36 cellular contexts compared by ENCODE assay signal in genomic region chr3:98550833-98551232, GRCh38. TPM values are rescaled to one million over a fixed set of nuclear protein-coding genes. Genes with fewer than 3 reads are reported as not detected.
DNase-seq lines count a peak whose midpoint lies in the region; ATAC-seq, FAIRE-seq and TF ChIP-seq lines count a peak whose summit lies in the region.
"Had no signal": no experiment of that assay in that cellular context is flagged by ENCODE, and none has a peak within 500 bp of the region (broad histone marks: within the 10 kb centered on the region; RNA-seq: fewer than 3 reads in every experiment).

No MANE protein-coding gene starts in this region.

- intact Hi-C loops in CD4-positive, alpha-beta memory T cell (cut with micrococcal nuclease): no loop called here

- peak overlapping the region in 6 of 7 donors; percentile 30 to 97 (median 53) for H3K27ac Mint-ChIP-seq in CD4-positive, alpha-beta memory T cell
- peak overlapping the region; percentile 34 to 92 (median 86) for H3K27ac Mint-ChIP-seq in CD8-positive, alpha-beta memory T cell
- H3K27ac Mint-ChIP-seq in activated naive CD8-positive, alpha-beta T cell treated with anti-CD3 and anti-CD28 coated beads, Interleukin-2, amount 10 ng/mL, durations not matched to agents 7 days and 5 days: peak overlapping the region; percentile 93
- no peak overlapping the region for H3K27ac Mint-ChIP-seq in nephron progenitor cell
- H3K27ac Mint-ChIP-seq: nephron; stimulated activated naive B cell treated with anti-CD40 and anti-IgM and Interleukin-4, amounts not matched to agents 10 μg/mL and 1 μg/mL and 100 μg/mL, for 72 hours had no signal

- no peaks in the 10 kb centered on the region for H3K36me3 ChIP-seq in CD4-positive, alpha-beta memory T cell (ENCODE audit: insufficient read depth, low read length)
- no peaks in the 10 kb centered on the region for H3K36me3 ChIP-seq in CD8-positive, alpha-beta memory T cell (ENCODE audit: insufficient read depth, low read length)
- H3K36me3 ChIP-seq: BLaER1, breast epithelium, colonic mucosa, MG63, upper lobe of right lung had no signal

- CTCF ChIA-PET in CD4-positive, alpha-beta memory T cell (lab: Charles Lee; ENCODE audit: partially characterized antibody): interaction anchor here (1.3 to 3.2 kb wide), 4 partner anchors 13 to 28 kb away, joined by 4 to 13 read pairs (median 8); partner anchors contain the start of gene CLDND1
- CTCF ChIA-PET in CD8-positive, alpha-beta memory T cell (lab: Charles Lee): no interaction called here

- H3K36me3 Mint-ChIP-seq in CD4-positive, alpha-beta memory T cell: peaks cover 0 to 4% of the 10 kb centered on the region in 2 donors
- peaks cover 0 to 6% (median 3%) of the 10 kb centered on the region in 3 donors for H3K36me3 Mint-ChIP-seq in CD8-positive, alpha-beta memory T cell
- peaks cover 55% of the 10 kb centered on the region for H3K36me3 Mint-ChIP-seq in activated naive CD8-positive, alpha-beta T cell treated with anti-CD3 and anti-CD28 coated beads, Interleukin-2, amount 10 ng/mL, durations not matched to agents 7 days and 5 days
- no peaks in the 10 kb centered on the region for H3K36me3 Mint-ChIP-seq in nephron progenitor cell (ENCODE audit: low read depth)

- peak overlapping the region in 1 of 8 donors; percentile 20 for H3K4me3 Mint-ChIP-seq in CD4-positive, alpha-beta memory T cell
- H3K4me3 Mint-ChIP-seq in CD8-positive, alpha-beta memory T cell: peak overlapping the region in 3 of 7 donors; percentile 11 to 30 (median 18)
- H3K4me3 Mint-ChIP-seq in activated naive CD8-positive, alpha-beta T cell treated with anti-CD3 and anti-CD28 coated beads, Interleukin-2, amount 10 ng/mL, durations not matched to agents 7 days and 5 days: peak overlapping the region; percentile 28
- no peak overlapping the region for H3K4me3 Mint-ChIP-seq in nephron progenitor cell
- H3K4me3 Mint-ChIP-seq: H9; nephron; stimulated activated naive B cell treated with anti-CD40 and anti-IgM and Interleukin-4, amounts not matched to agents 10 μg/mL and 1 μg/mL and 100 μg/mL, for 72 hours had no signal

- H3K27me3 Mint-ChIP-seq in CD4-positive, alpha-beta memory T cell: no peaks in the 10 kb centered on the region
- no peaks in the 10 kb centered on the region for H3K27me3 Mint-ChIP-seq in CD8-positive, alpha-beta memory T cell
- no peaks in the 10 kb centered on the region for H3K27me3 Mint-ChIP-seq in activated naive CD8-positive, alpha-beta T cell treated with anti-CD3 and anti-CD28 coated beads, Interleukin-2, amount 10 ng/mL, durations not matched to agents 7 days and 5 days
- peaks cover 9% of the 10 kb centered on the region for H3K27me3 Mint-ChIP-seq in nephron progenitor cell (ENCODE audit: low read depth, poor library complexity)

- no peak overlapping the region for H3K4me3 ChIP-seq in CD4-positive, alpha-beta memory T cell (ENCODE audit: low read length in 2 of 2)
- no peak overlapping the region for H3K4me3 ChIP-seq in CD8-positive, alpha-beta memory T cell (ENCODE audit: low read length)
- H3K4me3 ChIP-seq: BLaER1, breast epithelium, colonic mucosa, hepatocyte, MG63, mucosa of descending colon, SK-N-MC, upper lobe of right lung had no signal

- H3K4me1 Mint-ChIP-seq in CD4-positive, alpha-beta memory T cell: peaks cover 33 to 68% (median 48%) of the 10 kb centered on the region in 4 donors
- peaks cover 75 to 91% (median 85%) of the 10 kb centered on the region in 3 donors for H3K4me1 Mint-ChIP-seq in CD8-positive, alpha-beta memory T cell
- H3K4me1 Mint-ChIP-seq in activated naive CD8-positive, alpha-beta T cell treated with anti-CD3 and anti-CD28 coated beads, Interleukin-2, amount 10 ng/mL, durations not matched to agents 7 days and 5 days: peaks cover 67% of the 10 kb centered on the region
- no peaks in the 10 kb centered on the region for H3K4me1 Mint-ChIP-seq in nephron progenitor cell
- H3K4me1 Mint-ChIP-seq: nephron had no signal

- H3K9me3 ChIP-seq in CD4-positive, alpha-beta memory T cell (ENCODE audit: control insufficient read depth in 1 of 2, low read length in 2 of 2): no peaks in the 10 kb centered on the region
- no peaks in the 10 kb centered on the region for H3K9me3 ChIP-seq in CD8-positive, alpha-beta memory T cell (ENCODE audit: low read length)
- H3K9me3 ChIP-seq: BLaER1, breast epithelium, colonic mucosa, MG63, mucosa of descending colon, upper lobe of right lung had no signal

- H3K4me1 ChIP-seq in CD4-positive, alpha-beta memory T cell (ENCODE audit: insufficient read depth, low read length): peaks cover 70% of the 10 kb centered on the region
- H3K4me1 ChIP-seq in CD8-positive, alpha-beta memory T cell (ENCODE audit: insufficient read depth, low read length): peaks cover 42% of the 10 kb centered on the region
- H3K4me1 ChIP-seq: BLaER1, breast epithelium, colonic mucosa, upper lobe of right lung had no signal

- POLR2A ChIA-PET in CD4-positive, alpha-beta memory T cell (lab: Charles Lee; ENCODE audit: partially characterized antibody): interaction anchor here (1.2 to 20.3 kb wide), 5 partner anchors 9 to 37 kb away, joined by 3 to 680 read pairs (median 8); partner anchors contain the start of gene CLDND1
- POLR2A ChIA-PET in CD8-positive, alpha-beta memory T cell (lab: Charles Lee): interaction anchor here (1.1 to 1.5 kb wide), 3 partner anchors 13 to 37 kb away, joined by 4 to 5 read pairs (median 4); no protein-coding TSS in a partner anchor
- POLR2A ChIA-PET in activated naive CD8-positive, alpha-beta T cell treated with anti-CD3 and anti-CD28 coated beads, Interleukin-2, amount 10 ng/mL, durations not matched to agents 7 days and 5 days (lab: Charles Lee): interaction anchor here (1.9 to 3.7 kb wide), 3 partner anchors 10 to 28 kb away, joined by 9 to 18 read pairs (median 12); partner anchors contain the start of gene CLDND1

- H3K27ac ChIP-seq in CD4-positive, alpha-beta memory T cell (ENCODE audit: low read depth, low read length): no peak overlapping the region
- no peak overlapping the region for H3K27ac ChIP-seq in CD8-positive, alpha-beta memory T cell (ENCODE audit: low read depth, low read length)
- H3K27ac ChIP-seq: BLaER1, breast epithelium, colonic mucosa, epithelial cell of prostate, HL-60, KMS-11, SK-N-MC, upper lobe of right lung had no signal

- FAIRE-seq in HTR-8/SVneo (lab: Jason Lieb, UNC): peak; percentile 13

- ATAC-seq in activated naive CD8-positive, alpha-beta T cell treated with anti-CD3 and anti-CD28 coated beads, Interleukin-2, amount 10 ng/mL, durations not matched to agents 7 days and 5 days (ENCODE audit: low read depth): no peak
- ATAC-seq: left cardiac atrium; mucosa of descending colon; PC-3; stimulated activated naive B cell treated with anti-CD40 and anti-IgM and Interleukin-4, amounts not matched to agents 10 μg/mL and 1 μg/mL and 100 μg/mL, for 72 hours; upper lobe of right lung had no signal

- peaks cover 0 to 2% (median 0%) of the 10 kb centered on the region in 8 donors for H3K9me3 Mint-ChIP-seq in CD4-positive, alpha-beta memory T cell
- H3K9me3 Mint-ChIP-seq in CD8-positive, alpha-beta memory T cell: peaks cover 0 to 2% (median 0%) of the 10 kb centered on the region in 5 donors
- no peaks in the 10 kb centered on the region for H3K9me3 Mint-ChIP-seq in activated naive CD8-positive, alpha-beta T cell treated with anti-CD3 and anti-CD28 coated beads, Interleukin-2, amount 10 ng/mL, durations not matched to agents 7 days and 5 days
- H3K9me3 Mint-ChIP-seq in nephron progenitor cell: no peaks in the 10 kb centered on the region
- H3K9me3 Mint-ChIP-seq: H9, nephron had no signal

- no peaks in the 10 kb centered on the region for H3K27me3 ChIP-seq in CD4-positive, alpha-beta memory T cell (ENCODE audit: insufficient read depth, low read length)
- H3K27me3 ChIP-seq in CD8-positive, alpha-beta memory T cell (ENCODE audit: insufficient read depth, low read length, poor library complexity, severe bottlenecking): no peaks in the 10 kb centered on the region
- H3K27me3 ChIP-seq: BLaER1, colonic mucosa, hepatocyte, MG63 had no signal

- DNase-seq in CD4-positive, alpha-beta memory T cell: no peak
- DNase-seq in CD8-positive, alpha-beta memory T cell: no peak
- DNase-seq in HTR-8/SVneo (ENCODE audit: insufficient read length, low spot score) (no peak), midbrain (lab: John Stamatoyannopoulos, UW) (no peak), nephron progenitor cell (no peak)
- DNase-seq in activated naive CD8-positive, alpha-beta T cell treated with anti-CD3 and anti-CD28 coated beads, Interleukin-2, amount 10 ng/mL, durations not matched to agents 7 days and 5 days: no peak
- DNase-seq in central memory CD4-positive, alpha-beta T cell: no peak
- DNase-seq: activated CD4-positive, CD25-positive, alpha-beta regulatory T cell treated with anti-CD3 and anti-CD28 coated beads, Interleukin-2, amount 50 U/mL, for 72 hours; activated naive CD4-positive, alpha-beta T cell treated with anti-CD3 and anti-CD28 coated beads, Interleukin-2, amount 50 U/mL, for 16 hours; colonic mucosa; DMS53; effector CD8-positive, alpha-beta T cell; H9; left cardiac atrium; MG63; mucosa of descending colon; NCI-H1417; NCI-H2029; NCI-H524 treated with DMSO at 0.1 percent for 48 hours; PC-3; stimulated activated CD4-positive, alpha-beta T cell treated with anti-CD3 and anti-CD28 coated beads, Interleukin-15, amount 100 ng/mL, for 24 hours; stimulated activated naive B cell treated with anti-CD40 and anti-IgM and Interleukin-4, amounts not matched to agents 10 μg/mL and 1 μg/mL and 100 μg/mL, for 72 hours; upper lobe of right lung had no signal

- TF ChIP-seq CTCF in nephron progenitor cell (IDR thresholded peaks at IDR 0.05): no peak

RNA-seq across cellular contexts. Expression of gene GPR15, which starts 19.1 kb away (rescaled TPM):
- total RNA-seq in CD4-positive, alpha-beta memory T cell: 10 to 100 TPM; 31.2 to 32.0 TPM
- 10 to 100 TPM; 12.9 to 14.2 TPM for polyA plus RNA-seq in CD4-positive, alpha-beta memory T cell
- total RNA-seq in CD8-positive, alpha-beta memory T cell: 10 to 100 TPM; 15.6 to 17.0 TPM
- 7.7 TPM for polyA plus RNA-seq in CD8-positive, alpha-beta memory T cell
- total RNA-seq in activated naive CD8-positive, alpha-beta T cell treated with anti-CD3 and anti-CD28 coated beads, Interleukin-2, amount 10 ng/mL, durations not matched to agents 7 days and 5 days: 10 to 100 TPM; 40.6 to 44.1 TPM
- total RNA-seq: H9, hepatocyte, lung microvascular endothelial cell, osteocyte, PC-3, renal cortical epithelial cell, temporal lobe had no signal
- polyA plus RNA-seq: hepatocyte had no signal

RNA-seq across cellular contexts. Expression of gene CLDND1, which starts 28.1 kb away (rescaled TPM):
- 100 to 1,000 TPM; 421 to 431 TPM for total RNA-seq in CD4-positive, alpha-beta memory T cell
- polyA plus RNA-seq in CD4-positive, alpha-beta memory T cell: 100 to 1,000 TPM; 149 to 246 TPM
- total RNA-seq in CD8-positive, alpha-beta memory T cell: 100 to 1,000 TPM; 299 to 315 TPM
- polyA plus RNA-seq in CD8-positive, alpha-beta memory T cell: 210 TPM
- total RNA-seq in activated naive CD8-positive, alpha-beta T cell treated with anti-CD3 and anti-CD28 coated beads, Interleukin-2, amount 10 ng/mL, durations not matched to agents 7 days and 5 days: 100 to 1,000 TPM; 534 to 542 TPM

RNA-seq across cellular contexts. Expression of gene CPOX, which starts 42.6 kb away (rescaled TPM):
- 10 to 100 TPM; 41.1 to 41.3 TPM for total RNA-seq in CD4-positive, alpha-beta memory T cell
- 1 to 10 TPM; 3.3 to 8.2 TPM for polyA plus RNA-seq in CD4-positive, alpha-beta memory T cell
- total RNA-seq in CD8-positive, alpha-beta memory T cell: 10 to 100 TPM; 76.3 to 79.9 TPM
- 6.4 TPM for polyA plus RNA-seq in CD8-positive, alpha-beta memory T cell
- 10 to 100 TPM; 51.1 to 52.2 TPM for total RNA-seq in activated naive CD8-positive, alpha-beta T cell treated with anti-CD3 and anti-CD28 coated beads, Interleukin-2, amount 10 ng/mL, durations not matched to agents 7 days and 5 days

RNA-seq across cellular contexts. Expression of gene OR5K2, which starts 53.4 kb away (rescaled TPM):
- not detected for total RNA-seq in CD4-positive, alpha-beta memory T cell
- polyA plus RNA-seq in CD4-positive, alpha-beta memory T cell: not detected
- total RNA-seq in CD8-positive, alpha-beta memory T cell: not detected
- polyA plus RNA-seq in CD8-positive, alpha-beta memory T cell: not detected
- total RNA-seq in activated naive CD8-positive, alpha-beta T cell treated with anti-CD3 and anti-CD28 coated beads, Interleukin-2, amount 10 ng/mL, durations not matched to agents 7 days and 5 days: not detected
- total RNA-seq: breast epithelium; colonic mucosa; H9; hepatocyte; left cardiac atrium; lung microvascular endothelial cell; mucosa of descending colon; osteocyte; PC-3; renal cortical epithelial cell; T-helper 2 cell treated with Interferon-gamma antibody and Interleukin-4, amounts not matched to agents 100 ng/mL and 5 ng/mL, for 36 hours; temporal lobe; upper lobe of right lung had no signal
- polyA plus RNA-seq: hepatocyte had no signal
